ENCODE assay signal across 1 cellular context in the genomic region with DNA sequence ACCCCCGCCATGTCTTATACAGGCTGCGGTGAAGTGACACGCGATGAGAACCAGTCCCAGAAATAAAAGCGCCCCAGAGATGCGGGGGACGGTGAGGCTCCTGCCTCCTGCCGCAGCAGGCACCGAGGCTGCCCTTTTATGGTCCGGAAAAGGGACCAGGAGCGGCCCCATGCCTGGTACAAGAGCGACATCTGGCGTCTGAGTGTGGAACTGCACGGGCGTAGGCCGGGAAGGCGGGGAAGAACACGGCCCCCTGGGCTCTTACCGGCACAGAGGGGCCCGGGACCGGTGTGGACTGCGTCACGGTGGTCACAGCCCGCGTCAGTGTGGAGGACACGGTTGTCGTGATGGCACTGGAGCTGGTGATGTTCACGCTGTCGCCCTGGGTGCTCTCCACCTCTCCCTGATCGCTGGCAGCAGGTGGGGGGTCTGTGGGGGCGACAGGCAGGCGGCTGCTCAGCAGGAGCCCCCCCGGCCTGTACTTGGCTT.
TF ChIP-seq lines count a peak whose summit lies in the region.

No MANE protein-coding gene starts in this region.

TF ChIP-seq in HepG2, 621 proteins besides CTCF, POLR2A, EP300 and RAD21:
- TF ChIP-seq RARG (CRISPR knock-in tag; IDR thresholded peaks at IDR 0.05; ENCODE audit: low read depth) (no peak), CREB1 (IDR thresholded peaks at IDR 0.05) (no peak), CREB1 (CRISPR knock-in tag; IDR thresholded peaks at IDR 0.05) (no peak), XRCC5 (optimal IDR thresholded peaks at IDR 0.05; ENCODE audit: low read length) (peak; percentile 36), STAG1 (CRISPR knock-in tag; IDR thresholded peaks at IDR 0.05) (peak; percentile 77), ZNF687 (CRISPR knock-in tag; IDR thresholded peaks at IDR 0.05) (peak; percentile 34; the same call in 1 of the 2 replicates), AGO2 (optimal IDR thresholded peaks at IDR 0.05; ENCODE audit: low read depth, low read length) (peak; percentile 93), CCAR2 (optimal IDR thresholded peaks at IDR 0.05; ENCODE audit: low read depth, low read length) (no peak), NONO (IDR thresholded peaks at IDR 0.05) (no peak), NONO (CRISPR knock-in tag; conservative IDR thresholded peaks at IDR 0.05) (0 out of 2 replicates have a peak, but pooled peaks have one; percentile 22), SRF (IDR thresholded peaks at IDR 0.05; ENCODE audit: low read depth, low read length) (peak; percentile 78; the same call in 1 of the 2 replicates), NR3C1 (CRISPR knock-in tag; IDR thresholded peaks at IDR 0.05) (no peak), ZC3H13 (CRISPR knock-in tag; IDR thresholded peaks at IDR 0.05) (peak; percentile 50; the same call in 1 of the 2 replicates), KDM3A (CRISPR knock-in tag; IDR thresholded peaks at IDR 0.05; ENCODE audit: low read depth) (0 out of 2 replicates have a peak, but pooled peaks have one; percentile 54), REXO4 (CRISPR knock-in tag; IDR thresholded peaks at IDR 0.05; ENCODE audit: borderline replicate concordance) (no peak), ZNF441 (CRISPR knock-in tag; IDR thresholded peaks at IDR 0.05; ENCODE audit: borderline replicate concordance) (no peak)
- TF ChIP-seq, protein P1, sequence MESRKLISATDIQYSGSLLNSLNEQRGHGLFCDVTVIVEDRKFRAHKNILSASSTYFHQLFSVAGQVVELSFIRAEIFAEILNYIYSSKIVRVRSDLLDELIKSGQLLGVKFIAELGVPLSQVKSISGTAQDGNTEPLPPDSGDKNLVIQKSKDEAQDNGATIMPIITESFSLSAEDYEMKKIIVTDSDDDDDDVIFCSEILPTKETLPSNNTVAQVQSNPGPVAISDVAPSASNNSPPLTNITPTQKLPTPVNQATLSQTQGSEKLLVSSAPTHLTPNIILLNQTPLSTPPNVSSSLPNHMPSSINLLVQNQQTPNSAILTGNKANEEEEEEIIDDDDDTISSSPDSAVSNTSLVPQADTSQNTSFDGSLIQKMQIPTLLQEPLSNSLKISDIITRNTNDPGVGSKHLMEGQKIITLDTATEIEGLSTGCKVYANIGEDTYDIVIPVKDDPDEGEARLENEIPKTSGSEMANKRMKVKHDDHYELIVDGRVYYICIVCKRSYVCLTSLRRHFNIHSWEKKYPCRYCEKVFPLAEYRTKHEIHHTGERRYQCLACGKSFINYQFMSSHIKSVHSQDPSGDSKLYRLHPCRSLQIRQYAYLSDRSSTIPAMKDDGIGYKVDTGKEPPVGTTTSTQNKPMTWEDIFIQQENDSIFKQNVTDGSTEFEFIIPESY (CRISPR knock-in tag; IDR thresholded peaks at IDR 0.05), result 0 out of 2 replicates have a peak, but pooled peaks have one; percentile 42
